ENCODE assay signal across 13 cellular contexts in the genomic region with DNA sequence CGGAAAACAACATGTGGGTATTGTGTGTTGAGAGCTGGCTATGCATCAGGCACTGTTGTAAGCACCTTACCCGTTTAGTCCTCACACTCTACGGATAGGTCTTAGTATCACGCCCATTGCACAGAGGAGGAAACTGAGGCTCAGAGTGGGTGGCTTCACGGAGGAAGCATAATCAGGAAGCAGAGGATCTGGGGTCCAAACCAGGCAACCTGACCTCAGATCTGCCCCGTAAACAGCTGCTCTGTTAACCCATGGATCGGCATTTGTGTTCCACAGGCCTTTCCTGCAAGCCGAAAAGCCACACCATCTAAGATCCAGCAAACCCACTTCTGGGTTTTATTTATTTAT.
DNase-seq lines count a peak whose midpoint lies in the region; ATAC-seq, FAIRE-seq and TF ChIP-seq lines count a peak whose summit lies in the region.
"Had no signal": no experiment of that assay in that cellular context is flagged by ENCODE, and none has a peak within 500 bp of the region (broad histone marks: within the 10 kb centered on the region; RNA-seq: fewer than 3 reads in every experiment).

No MANE protein-coding gene starts in this region.

- H2AFZ ChIP-seq in H1 (ENCODE audit: low read length) = no peak overlapping the region
- H2AFZ ChIP-seq in neuronal stem cell (ENCODE audit: low read length) = peak overlapping the region; percentile 88

- H4K8ac ChIP-seq in H1 (ENCODE audit: extremely low read depth, insufficient read depth, low read length) = no peak overlapping the region
- H4K8ac ChIP-seq in neuronal stem cell (ENCODE audit: low read depth, low read length) = peak overlapping the region; percentile 7

- H3K4me2 ChIP-seq in H1 (ENCODE audit: insufficient read depth in 1 of 2, low read depth in 2 of 2, low read length in 2 of 2) (no peak overlapping the region), neuronal stem cell (ENCODE audit: insufficient read depth, low read length, poor library complexity, severe bottlenecking) (no peak overlapping the region)

- H3K4me3 ChIP-seq in left ventricle myocardium inferior (peak overlapping the region; percentile 29), H1 (ENCODE audit: extremely low read depth in 1 of 4, insufficient read depth in 2 of 4, low read depth in 3 of 4, low read length in 4 of 4) (no peak overlapping the region), neuronal stem cell (ENCODE audit: low read length in 2 of 2) (no peak overlapping the region), Caco-2 (ENCODE audit: low read depth, low read length) (no peak overlapping the region)

- H3K79me1 ChIP-seq in H1 (ENCODE audit: low read depth, low read length) = no peaks in the 10 kb centered on the region
- no peaks in the 10 kb centered on the region for H3K79me1 ChIP-seq in neuronal stem cell (ENCODE audit: low read depth, low read length)

- no peak for ATAC-seq in Right ventricle myocardium inferior

- no peak for TF ChIP-seq EP300 in H1 (IDR thresholded peaks at IDR 0.05; ENCODE audit: borderline replicate concordance in 1 of 2, low read depth in 2 of 2, low read length in 2 of 2)

- no peaks in the 10 kb centered on the region for H3K36me3 Mint-ChIP-seq in Caco-2 (ENCODE audit: insufficient read depth, unreplicated experiment)

- H3K14ac ChIP-seq in H1 (ENCODE audit: insufficient read length) (no peak overlapping the region), neuronal stem cell (ENCODE audit: low read length) (no peak overlapping the region)

- no peak overlapping the region for H4K5ac ChIP-seq in H1 (ENCODE audit: insufficient read length, low read depth, low read length)

- H2BK5ac ChIP-seq in H1 (ENCODE audit: low read depth, low read length) (peak overlapping the region; percentile 27; the same call in 1 of the 2 replicates), neuronal stem cell (ENCODE audit: low read length) (peak overlapping the region; percentile 47)

- no peak for TF ChIP-seq POLR2A in H1 (IDR thresholded peaks at IDR 0.05; ENCODE audit: control extremely low read depth in 1 of 2, low read depth in 2 of 2, low read length in 2 of 2)

- BruUV-seq in Caco-2 (replicated peaks; lab: Mats Ljungman, UMichigan) = no TSS peak

- CTCF ChIA-PET in H1 (lab: Charles Lee; ENCODE audit: partially characterized antibody) = interaction anchor here (0.8 to 10.9 kb wide), 9 partner anchors 8 to 434 kb away, joined by 3 to 146 read pairs (median 3); no protein-coding TSS in a partner anchor
- CTCF ChIA-PET in Caco-2 (lab: Charles Lee) = interaction anchor here (0.6 kb wide), 1 partner anchor 376 kb away, joined by 5 read pairs; no protein-coding TSS in a partner anchor

- no peaks in the 10 kb centered on the region for H3K27me3 ChIP-seq in left ventricle myocardium inferior (ENCODE audit: low read depth)
- H3K27me3 ChIP-seq in H1 (replicated peaks in 1 of 4; ENCODE audit: control insufficient read depth in 3 of 4, extremely low read depth in 1 of 4, insufficient read depth in 3 of 4, low read length in 3 of 4) = peaks cover 0 to 2% (median 0%) of the 10 kb centered on the region in 4 experiments; a peak in 2 of 7 replicates
- H3K27me3 ChIP-seq in neuronal stem cell (ENCODE audit: control insufficient read depth in 3 of 3, insufficient read depth in 3 of 3, low read depth in 1 of 3, low read length in 3 of 3) = no peaks in the 10 kb centered on the region
- H3K27me3 ChIP-seq in Caco-2 (replicated peaks; ENCODE audit: control insufficient read depth, insufficient read depth, low read length) = no peaks in the 10 kb centered on the region; the same call in 1 of the 2 replicates

- H3K9ac ChIP-seq in H1 (replicated peaks in 1 of 4; ENCODE audit: extremely low read depth in 1 of 4, low read depth in 3 of 4, low read length in 3 of 4) (no peak overlapping the region), neuronal stem cell (ENCODE audit: low read depth, low read length, poor library complexity) (no peak overlapping the region)

- peak overlapping the region; percentile 95 for H3K27ac ChIP-seq in left ventricle myocardium inferior (replicated peaks)
- no peak overlapping the region for H3K27ac ChIP-seq in H1 (ENCODE audit: low read depth, low read length)
- H3K27ac ChIP-seq in neuronal stem cell (replicated peaks; ENCODE audit: low read length) = peak overlapping the region; percentile 82

- no peak overlapping the region for H3K4ac ChIP-seq in H1 (replicated peaks; ENCODE audit: insufficient read length, low read depth, low read length)
- no peak overlapping the region for H3K4ac ChIP-seq in neuronal stem cell (ENCODE audit: low read length)

- H3K36me3 ChIP-seq in left ventricle myocardium inferior (no peaks in the 10 kb centered on the region), H1 (ENCODE audit: control insufficient read depth in 2 of 4, insufficient read depth in 4 of 4, low read length in 3 of 4) (no peaks in the 10 kb centered on the region), neuronal stem cell (replicated peaks in 1 of 2; ENCODE audit: control insufficient read depth in 2 of 2, insufficient read depth in 2 of 2, low read length in 2 of 2) (no peaks in the 10 kb centered on the region), Caco-2 (ENCODE audit: control insufficient read depth, insufficient read depth, low read length) (no peaks in the 10 kb centered on the region)

- H3K4me1 ChIP-seq in left ventricle myocardium inferior = peaks cover 68% of the 10 kb centered on the region
- peaks cover 0 to 16% (median 9%) of the 10 kb centered on the region in 4 experiments; a peak in 6 of 7 replicates for H3K4me1 ChIP-seq in H1 (replicated peaks in 1 of 4; ENCODE audit: control insufficient read depth in 3 of 4, insufficient read depth in 4 of 4, low read length in 3 of 4)
- peaks cover 16 to 20% of the 10 kb centered on the region in 2 donors for H3K4me1 ChIP-seq in neuronal stem cell (ENCODE audit: control insufficient read depth in 2 of 2, insufficient read depth in 1 of 2, low read depth in 1 of 2, low read length in 2 of 2)
- no peaks in the 10 kb centered on the region for H3K4me1 ChIP-seq in Caco-2

- peak overlapping the region; percentile 2; the same call in 1 of the 2 replicates for H3K18ac ChIP-seq in H1 (ENCODE audit: extremely low read depth, low read length)
- H3K18ac ChIP-seq in neuronal stem cell (ENCODE audit: low read length) = peak overlapping the region; percentile 68

- H4K91ac ChIP-seq in H1 (replicated peaks; ENCODE audit: insufficient read length, low read length) = no peak overlapping the region
- peak overlapping the region; percentile 27 for H4K91ac ChIP-seq in neuronal stem cell (ENCODE audit: low read depth, low read length, poor library complexity)

- H2BK15ac ChIP-seq in H1 (ENCODE audit: low read length) (no peak overlapping the region), neuronal stem cell (ENCODE audit: low read length) (peak overlapping the region; percentile 51)

- H3K9me3 Mint-ChIP-seq in Caco-2 (ENCODE audit: unreplicated experiment) = peaks cover 20% of the 10 kb centered on the region

- DNase-seq in left ventricle myocardium inferior (no peak), Right ventricle myocardium inferior (ENCODE audit: missing footprints) (no peak), H1 (ENCODE audit: low read depth in 1 of 2, low spot score in 2 of 2) (no peak), neuronal stem cell (ENCODE audit: low spot score) (no peak), NCI-H510A treated with DMSO at 0.1 percent for 48 hours (lab: John Stamatoyannopoulos, UW) (no peak), Caco-2 (no peak), NCI-H226 (no peak)
- DNase-seq in activated T-cell treated with anti-CD3 and anti-CD28 coated beads, Interleukin-2, amount 50 U/mL, for 48 hours = no peak
- DNase-seq: ACHN; activated CD4-positive, alpha-beta T cell treated with anti-CD3 and anti-CD28 coated beads for 48 hours; activated effector memory CD4-positive, alpha-beta T cell treated with anti-CD3 and anti-CD28 coated beads, Interleukin-2, amount 50 U/mL, for 16 hours; naive B cell; stimulated activated CD4-positive, alpha-beta T cell treated with anti-CD3 and anti-CD28 coated beads, Interleukin-15, amount 100 ng/mL, for 24 hours had no signal

- no peak overlapping the region for H3K27ac Mint-ChIP-seq in Caco-2 (ENCODE audit: unreplicated experiment)
- H3K27ac Mint-ChIP-seq: naive B cell had no signal

- intact Hi-C loops in left ventricle myocardium inferior (cut with micrococcal nuclease) = no loop called here
- intact Hi-C loops in Right ventricle myocardium inferior (cut with DNase I) = no loop called here
- intact Hi-C loops in Caco-2 (cut with micrococcal nuclease; ENCODE audit: unreplicated experiment) = no loop called here

- H3K27me3 Mint-ChIP-seq in Caco-2 (ENCODE audit: insufficient read depth, unreplicated experiment) = peaks cover 3% of the 10 kb centered on the region

- no peaks in the 10 kb centered on the region for H3K79me2 ChIP-seq in H1 (ENCODE audit: control insufficient read depth in 1 of 2, insufficient read depth in 2 of 2, low read length in 2 of 2)

- H3K56ac ChIP-seq in H1 (replicated peaks; ENCODE audit: insufficient read length, low read depth, low read length) = no peak overlapping the region

- H3K9me3 ChIP-seq in left ventricle myocardium inferior (replicated peaks) (peaks cover 8% of the 10 kb centered on the region), H1 (ENCODE audit: insufficient read depth in 2 of 2, low read depth in 1 of 2, low read length in 1 of 2) (peaks cover 2 to 5% of the 10 kb centered on the region in 2 experiments; a peak in 2 of 4 replicates), neuronal stem cell (replicated peaks in 1 of 2; ENCODE audit: control insufficient read depth in 2 of 2, insufficient read depth in 1 of 2, low read depth in 1 of 2, low read length in 2 of 2) (peaks cover 4 to 20% of the 10 kb centered on the region in 2 donors), Caco-2 (no peaks in the 10 kb centered on the region)

- no peak for TF ChIP-seq CTCF in left ventricle myocardium inferior (IDR thresholded peaks at IDR 0.05; ENCODE audit: borderline replicate concordance)
- no peak for TF ChIP-seq CTCF in H1 (IDR thresholded peaks at IDR 0.05; ENCODE audit: control extremely low read depth in 1 of 3, insufficient read depth in 1 of 3, low read depth in 1 of 3, low read length in 3 of 3)
- no peak for TF ChIP-seq CTCF in Caco-2 (IDR thresholded peaks at IDR 0.05; ENCODE audit: insufficient read depth in 1 of 2, low read depth in 1 of 2, low read length in 1 of 2, severe bottlenecking in 1 of 2, unreplicated experiment in 1 of 2)

- no peak overlapping the region for H2BK20ac ChIP-seq in H1 (ENCODE audit: low read length)

- H2BK12ac ChIP-seq in H1 (ENCODE audit: low read depth, low read length) (peak overlapping the region; percentile 7; the same call in 1 of the 2 replicates), neuronal stem cell (ENCODE audit: low read length) (peak overlapping the region; percentile 79)

- no peaks in the 10 kb centered on the region for H4K20me1 ChIP-seq in H1 (replicated peaks in 1 of 2; ENCODE audit: control insufficient read depth in 1 of 2, insufficient read depth in 2 of 2, low read length in 2 of 2)

- H2BK120ac ChIP-seq in H1 (replicated peaks; ENCODE audit: low read depth, low read length) = no peak overlapping the region
- peak overlapping the region; percentile 88 for H2BK120ac ChIP-seq in neuronal stem cell (ENCODE audit: low read depth, low read length)

- H3K4me1 Mint-ChIP-seq in Caco-2 (ENCODE audit: low read depth, unreplicated experiment) = no peaks in the 10 kb centered on the region

- H2AK5ac ChIP-seq in H1 (ENCODE audit: low read depth, low read length) (no peak overlapping the region), neuronal stem cell (ENCODE audit: low read depth, low read length) (peak overlapping the region; percentile 76)

- H3K23ac ChIP-seq in H1 (ENCODE audit: insufficient read length) (no peak overlapping the region), neuronal stem cell (ENCODE audit: low read depth, low read length, poor library complexity) (no peak overlapping the region)

- no peak for FAIRE-seq in H1 (lab: Jason Lieb, UNC)

- POLR2A ChIA-PET in H1 (lab: Charles Lee; ENCODE audit: partially characterized antibody) (interaction anchor here (0.9 to 1.4 kb wide), 6 partner anchors 9 to 361 kb away, joined by 3 to 4 read pairs (median 3); no protein-coding TSS in a partner anchor), Caco-2 (lab: Charles Lee) (no interaction called here)

- H3K4me3 Mint-ChIP-seq in Caco-2 (ENCODE audit: unreplicated experiment) = no peak overlapping the region
- H3K4me3 Mint-ChIP-seq: naive B cell had no signal

- TF ChIP-seq RAD21 in H1 (IDR thresholded peaks at IDR 0.05 in 1 of 2, conservative IDR thresholded peaks at IDR 0.05 in 1 of 2; ENCODE audit: low read depth in 2 of 2, low read length in 2 of 2) = no peak

- no peaks in the 10 kb centered on the region for H3K23me2 ChIP-seq in H1 (ENCODE audit: low read depth, low read length)

- WGBS in H1 (ENCODE audit: extremely low coverage in 1 of 2, insufficient coverage in 1 of 2, insufficient read length in 1 of 2, insufficient replicate concordance in 2 of 2, low coverage in 1 of 2, low lambda C conversion rate in 2 of 2, missing lambda C conversion rate in 1 of 2), 2 experiments = 89% methylated on average over 8 of the region's 8 CpGs; no CpG with 5 or more reads in 1 of the 2 experiments
- WGBS in neuronal stem cell (ENCODE audit: extremely low coverage in 2 of 2, insufficient read length in 2 of 2, insufficient replicate concordance in 1 of 2), 2 donors = no CpG with 5 or more reads among the region's 8 CpGs
